In genomic region chr11:120400564-120401364, GRCh38 we compare ENCODE assay signal across 9 cellular contexts.
DNase-seq lines count a peak whose midpoint lies in the region; ATAC-seq, FAIRE-seq and TF ChIP-seq lines count a peak whose summit lies in the region.
"Had no signal": no experiment of that assay in that cellular context is flagged by ENCODE, and none has a peak within 500 bp of the region (broad histone marks: within the 10 kb centered on the region; RNA-seq: fewer than 3 reads in every experiment).

No MANE protein-coding gene starts in this region.

- H3K4me1 ChIP-seq in GM12878 (ENCODE audit: control insufficient read depth, insufficient read depth, low read length) (peaks cover 8% of the 10 kb centered on the region), left lung (peaks cover 17 to 35% of the 10 kb centered on the region in 2 donors)
- H3K4me1 ChIP-seq in naive thymus-derived CD4-positive, alpha-beta T cell (ENCODE audit: control insufficient read depth in 2 of 2, insufficient read depth in 2 of 2, low read length in 2 of 2) = no peaks in the 10 kb centered on the region
- no peaks in the 10 kb centered on the region for H3K4me1 ChIP-seq in effector memory CD4-positive, alpha-beta T cell (ENCODE audit: control insufficient read depth, insufficient read depth, low read length, poor library complexity, severe bottlenecking)

- no peak for TF ChIP-seq CTCF in GM12878 (IDR thresholded peaks at IDR 0.05 in 2 of 3, conservative IDR thresholded peaks at IDR 0.05 in 1 of 3; ENCODE audit: control insufficient read depth in 2 of 3, extremely low read depth in 1 of 3, insufficient read depth in 1 of 3, low read depth in 3 of 3, low read length in 3 of 3)
- TF ChIP-seq CTCF in left lung (IDR thresholded peaks at IDR 0.05) = no peak

- in situ Hi-C loops in ACHN (cut with HindIII; ENCODE audit: low pct_ligation_motif_present, low pct_unique_long_range_greater_than_20kb, low sequenced_read_pairs) = no loop called here
- in situ Hi-C loops in GM12878 (cut with MboI) = no loop called here

- DNase-seq in ACHN (peak; percentile 83), GM12878 (ENCODE audit: low read depth, low spot score) (peak; percentile 51), left lung (no peak), retina (no peak)
- DNase-seq in naive thymus-derived CD4-positive, alpha-beta T cell = no peak
- DNase-seq in NK-92 treated with Interleukin-12 subunit alpha and Interleukin-12 subunit beta, amount 100 ng/mL, for 24 hours (lab: John Stamatoyannopoulos, UW) = no peak
- DNase-seq in effector memory CD4-positive, alpha-beta T cell = no peak

- H3K9ac ChIP-seq in GM12878 (ENCODE audit: control insufficient read depth, insufficient read depth, low read length) = no peak overlapping the region

- no peak overlapping the region; the same call in 1 of the 2 replicates for H2AFZ ChIP-seq in GM12878 (ENCODE audit: control insufficient read depth, low read depth, low read length)

- intact Hi-C loops in GM12878 (cut with micrococcal nuclease; ENCODE audit: unreplicated experiment) = loop anchor here (1.0 to 2.0 kb wide), 2 partner anchors 56 to 64 kb away; partner anchors contain the start of gene ARHGEF12
- intact Hi-C loops in left lung (cut with DNase I) = no loop called here
- intact Hi-C loops in naive thymus-derived CD4-positive, alpha-beta T cell (cut with micrococcal nuclease) = no loop called here

- TF ChIP-seq POLR2A in GM12878 (IDR thresholded peaks at IDR 0.05; ENCODE audit: low read depth, low read length) = no peak

- peaks cover 1% of the 10 kb centered on the region for H3K79me2 ChIP-seq in GM12878 (ENCODE audit: control insufficient read depth, insufficient read depth, low read length)

- no peaks in the 10 kb centered on the region; the same call in 2 of the 3 replicates for H3K9me3 ChIP-seq in GM12878 (replicated peaks; ENCODE audit: control insufficient read depth, insufficient read depth, low read length)
- no peaks in the 10 kb centered on the region for H3K9me3 ChIP-seq in left lung
- H3K9me3 ChIP-seq in naive thymus-derived CD4-positive, alpha-beta T cell (ENCODE audit: control insufficient read depth in 2 of 3, low read length in 3 of 3) = no peaks in the 10 kb centered on the region
- H3K9me3 ChIP-seq in effector memory CD4-positive, alpha-beta T cell (ENCODE audit: control insufficient read depth, low read length) = no peaks in the 10 kb centered on the region

- no peak overlapping the region for H3K4me3 Mint-ChIP-seq in naive thymus-derived CD4-positive, alpha-beta T cell

- H3K27ac ChIP-seq in GM12878 (ENCODE audit: control insufficient read depth, insufficient read depth) = peak overlapping the region; percentile 48
- peak overlapping the region; percentile 46 to 67 for H3K27ac ChIP-seq in left lung
- H3K27ac ChIP-seq in naive thymus-derived CD4-positive, alpha-beta T cell (ENCODE audit: low read depth, low read length) = no peak overlapping the region
- H3K27ac ChIP-seq in effector memory CD4-positive, alpha-beta T cell (ENCODE audit: insufficient read depth, low read length, poor library complexity, severe bottlenecking) = no peak overlapping the region

- H3K27ac Mint-ChIP-seq in naive thymus-derived CD4-positive, alpha-beta T cell = no peak overlapping the region

- POLR2A ChIA-PET in GM12878 (lab: Charles Lee) = interaction anchor here (1.0 to 1.9 kb wide), 7 partner anchors 9 to 75 kb away, joined by 3 to 14 read pairs (median 4); no protein-coding TSS in a partner anchor
- POLR2A ChIA-PET in naive thymus-derived CD4-positive, alpha-beta T cell (lab: Charles Lee) = no interaction called here

- RAD21 ChIA-PET in GM12878 (lab: Charles Lee; ENCODE audit: unreplicated experiment) = interaction anchor here (0.6 to 2.6 kb wide), 18 partner anchors 10 to 104 kb away, joined by 3 to 36 read pairs (median 4); partner anchors contain the start of gene ARHGEF12

- WGBS in GM12878 (ENCODE audit: insufficient coverage, insufficient replicate concordance, low lambda C conversion rate, missing lambda C conversion rate) = 43% methylated on average over 7 of the region's 7 CpGs

- H3K4me2 ChIP-seq in GM12878 (ENCODE audit: control insufficient read depth, insufficient read depth) = peak overlapping the region; percentile 45; the same call in 1 of the 2 replicates

- peak overlapping the region; percentile 10; the same call in 1 of the 2 replicates for H3K4me3 ChIP-seq in GM12878
- peak overlapping the region in 1 of 2 donors; percentile 0 for H3K4me3 ChIP-seq in left lung
- H3K4me3 ChIP-seq in naive thymus-derived CD4-positive, alpha-beta T cell (ENCODE audit: low read length) = no peak overlapping the region
- H3K4me3 ChIP-seq in effector memory CD4-positive, alpha-beta T cell (ENCODE audit: insufficient read depth, low read depth, low read length, poor library complexity, severe bottlenecking) = no peak overlapping the region

- peak; percentile 90 for TF ChIP-seq EP300 in Ishikawa (IDR thresholded peaks at IDR 0.05; ENCODE audit: borderline replicate concordance)
- peak in 1 of 2 experiments; percentile 34; a peak in 2 of 4 replicates for TF ChIP-seq EP300 in GM12878 (IDR thresholded peaks at IDR 0.05; ENCODE audit: borderline replicate concordance in 1 of 2, control insufficient read depth in 1 of 2, low read depth in 2 of 2, low read length in 2 of 2)

- H3K27me3 ChIP-seq in GM12878 (replicated peaks in 1 of 2; ENCODE audit: control insufficient read depth in 2 of 2, insufficient read depth in 2 of 2, low read length in 1 of 2) (no peaks in the 10 kb centered on the region), left lung (no peaks in the 10 kb centered on the region)
- no peaks in the 10 kb centered on the region for H3K27me3 ChIP-seq in naive thymus-derived CD4-positive, alpha-beta T cell (ENCODE audit: control insufficient read depth in 2 of 2, insufficient read depth in 2 of 2, low read length in 2 of 2)
- H3K27me3 ChIP-seq in effector memory CD4-positive, alpha-beta T cell (replicated peaks; ENCODE audit: control insufficient read depth, insufficient read depth, low read length, poor library complexity, severe bottlenecking) = no peaks in the 10 kb centered on the region

- peaks cover 0 to 2% (median 0%) of the 10 kb centered on the region in 11 donors for H3K9me3 Mint-ChIP-seq in naive thymus-derived CD4-positive, alpha-beta T cell

- no peaks in the 10 kb centered on the region for H4K20me1 ChIP-seq in GM12878 (ENCODE audit: control insufficient read depth, insufficient read depth)

- H3K36me3 Mint-ChIP-seq in naive thymus-derived CD4-positive, alpha-beta T cell = no peaks in the 10 kb centered on the region

- no peaks in the 10 kb centered on the region for H3K4me1 Mint-ChIP-seq in naive thymus-derived CD4-positive, alpha-beta T cell

- CTCF ChIA-PET in GM12878 (lab: Yijun Ruan, JAX) = interaction anchor here (0.6 to 2.8 kb wide), 19 partner anchors 9 to 101 kb away, joined by 3 to 15 read pairs (median 4); partner anchors contain the start of gene TLCD5
- CTCF ChIA-PET in naive thymus-derived CD4-positive, alpha-beta T cell (lab: Charles Lee) = interaction anchor here (1.1 kb wide), 1 partner anchor 66 kb away, joined by 4 read pairs; no protein-coding TSS in a partner anchor

- TF ChIP-seq RAD21 in Ishikawa (IDR thresholded peaks at IDR 0.05; ENCODE audit: low read depth) (peak; percentile 19; the same call in 1 of the 2 replicates), GM12878 (IDR thresholded peaks at IDR 0.05; ENCODE audit: insufficient read depth, low read depth, low read length) (no peak)

- SMC1A ChIA-PET in GM12878 (lab: Charles Lee; ENCODE audit: uncharacterized antibody, unreplicated experiment) = interaction anchor here (0.7 to 3.3 kb wide), 27 partner anchors 10 to 286 kb away, joined by 3 to 38 read pairs (median 4); partner anchors contain the start of gene ARHGEF12

- peaks cover 9 to 55% (median 17%) of the 10 kb centered on the region in 5 donors for H3K27me3 Mint-ChIP-seq in naive thymus-derived CD4-positive, alpha-beta T cell

- no TSS peak for BruUV-seq in GM12878 (replicated peaks; lab: Mats Ljungman, UMichigan)

- ATAC-seq in GM12878 (peak; percentile 88), left lung (peak; percentile 84)
- ATAC-seq in naive thymus-derived CD4-positive, alpha-beta T cell = no peak

- no peak for FAIRE-seq in GM12878 (lab: Jason Lieb, UNC)
- FAIRE-seq: G401.6 had no signal

- H3K36me3 ChIP-seq in GM12878 (ENCODE audit: control insufficient read depth in 2 of 2, insufficient read depth in 2 of 2, low read length in 1 of 2) = no peaks in the 10 kb centered on the region
- H3K36me3 ChIP-seq in left lung = no peaks in the 10 kb centered on the region
- H3K36me3 ChIP-seq in naive thymus-derived CD4-positive, alpha-beta T cell (ENCODE audit: control insufficient read depth in 2 of 3, insufficient read depth in 3 of 3, low read length in 3 of 3) = no peaks in the 10 kb centered on the region
- H3K36me3 ChIP-seq in effector memory CD4-positive, alpha-beta T cell (ENCODE audit: control insufficient read depth, insufficient read depth, low read length) = no peaks in the 10 kb centered on the region

TF ChIP-seq in Ishikawa, 13 proteins besides CTCF, POLR2A, EP300 and RAD21 (continues in another document):
- peak; percentile 92 for TF ChIP-seq TCF12 (IDR thresholded peaks at IDR 0.05; ENCODE audit: low read depth)
- TF ChIP-seq, protein P1, sequence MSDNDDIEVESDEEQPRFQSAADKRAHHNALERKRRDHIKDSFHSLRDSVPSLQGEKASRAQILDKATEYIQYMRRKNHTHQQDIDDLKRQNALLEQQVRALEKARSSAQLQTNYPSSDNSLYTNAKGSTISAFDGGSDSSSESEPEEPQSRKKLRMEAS (IDR thresholded peaks at IDR 0.05) = peak; percentile 39; the same call in 1 of the 2 replicates
- TF ChIP-seq ZBTB7A (IDR thresholded peaks at IDR 0.05; ENCODE audit: low read depth) = no peak
- no peak for TF ChIP-seq TAF1 (IDR thresholded peaks at IDR 0.05; ENCODE audit: low read depth)
- TF ChIP-seq TEAD4 (IDR thresholded peaks at IDR 0.05) = peak; percentile 71
- TF ChIP-seq NFIC (IDR thresholded peaks at IDR 0.05) = peak; percentile 78
- TF ChIP-seq FOXM1 (IDR thresholded peaks at IDR 0.05; ENCODE audit: borderline replicate concordance, low read depth) = peak; percentile 82; the same call in 1 of the 2 replicates
- no peak for TF ChIP-seq EGR1 (IDR thresholded peaks at IDR 0.05)

TF ChIP-seq in GM12878, 131 proteins besides CTCF, POLR2A, EP300 and RAD21 (continues in another document):
- TF ChIP-seq IKZF1 (conservative IDR thresholded peaks at IDR 0.05) = peak; percentile 89
- TF ChIP-seq ZNF384 (IDR thresholded peaks at IDR 0.05; ENCODE audit: borderline replicate concordance, low read depth, low read length) = no peak

Comparison
In these comparisons a context has a peak if more than half of its experiments do, and no peak if none do; other contexts are left out.
1. DNase-seq: peak in ACHN (single experiment) and GM12878 (single experiment); none in left lung (0 of 2), retina (single experiment), naive thymus-derived CD4-positive, alpha-beta T cell (0 of 9), NK-92 treated with Interleukin-12 subunit alpha and Interleukin-12 subunit beta, amount 100 ng/mL, for 24 hours (single experiment) and effector memory CD4-positive, alpha-beta T cell (0 of 3).
2. H3K27ac ChIP-seq: peak in GM12878 (single experiment) and left lung (2 of 2); none in naive thymus-derived CD4-positive, alpha-beta T cell (single experiment) and effector memory CD4-positive, alpha-beta T cell (single experiment).